In the genomic region with DNA sequence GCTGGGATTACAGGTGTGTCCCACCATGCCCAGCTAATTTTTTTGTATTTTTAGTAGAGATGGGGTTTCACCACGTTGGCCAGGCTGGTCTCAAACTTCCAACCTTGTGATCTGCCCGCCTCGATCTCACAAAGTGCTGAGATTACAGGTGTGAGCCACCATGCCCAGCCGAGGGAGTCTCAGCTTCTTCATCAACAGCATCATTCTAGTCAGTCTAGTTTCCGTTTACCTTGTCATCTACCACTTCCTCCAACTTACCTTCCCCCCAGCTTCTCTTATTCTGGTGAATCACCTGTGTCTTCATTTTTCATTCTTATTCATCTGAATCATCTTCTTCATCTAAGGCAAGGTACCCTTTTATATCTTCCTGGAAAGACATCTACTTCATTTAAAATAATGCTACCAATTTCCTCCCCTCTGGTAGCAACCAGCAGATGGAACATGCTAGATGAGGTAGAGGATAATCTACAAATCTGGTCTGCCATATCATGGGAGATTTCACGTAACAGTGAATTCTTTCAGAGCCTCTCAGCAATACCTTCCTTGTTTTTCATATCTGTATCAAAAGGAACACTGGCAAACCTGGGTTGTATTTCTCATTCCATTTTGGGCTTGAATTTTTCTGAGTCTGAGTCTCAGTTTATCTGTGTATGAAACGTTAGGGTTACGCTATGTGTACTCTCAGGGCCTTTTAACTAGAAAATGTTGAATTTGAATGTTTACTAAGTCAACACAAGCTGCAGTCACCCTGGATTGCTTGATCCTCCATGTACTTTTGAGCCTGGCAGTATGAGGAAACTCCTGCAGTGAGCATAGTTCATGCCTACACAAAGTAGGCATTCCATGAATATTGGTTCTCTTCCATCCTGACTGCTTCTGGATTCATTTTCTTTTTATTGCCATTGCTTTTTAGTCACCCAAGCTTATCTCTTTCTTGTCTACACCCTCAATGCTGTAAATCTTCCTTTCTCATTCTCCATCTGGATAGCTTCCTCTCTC, we compare ENCODE assay signal across 11 cellular contexts. TPM values are rescaled to one million over a fixed set of nuclear protein-coding genes. Genes with fewer than 3 reads are reported as not detected.
DNase-seq lines count a peak whose midpoint lies in the region; ATAC-seq, FAIRE-seq and TF ChIP-seq lines count a peak whose summit lies in the region.
"Had no signal": no experiment of that assay in that cellular context is flagged by ENCODE, and none has a peak within 500 bp of the region (broad histone marks: within the 10 kb centered on the region; RNA-seq: fewer than 3 reads in every experiment).

No MANE protein-coding gene starts in this region.

- no peak for ATAC-seq in GM18870 (IDR thresholded peaks at IDR 0.05; ENCODE audit: unreplicated experiment)

- peak overlapping the region; percentile 2 for H3K27ac Mint-ChIP-seq in MCF 10A (ENCODE audit: low read depth, unreplicated experiment)

- no peaks in the 10 kb centered on the region for H3K36me3 ChIP-seq in sigmoid colon
- H3K36me3 ChIP-seq: cardiac muscle cell had no signal

- no TSS peak for BruUV-seq in MCF 10A (replicated peaks; lab: Mats Ljungman, UMichigan)

- no peaks in the 10 kb centered on the region for H3K27me3 ChIP-seq in sigmoid colon
- H3K27me3 ChIP-seq: cardiac muscle cell had no signal

- peaks cover 13% of the 10 kb centered on the region for H3K4me1 Mint-ChIP-seq in MCF 10A (ENCODE audit: insufficient read depth, unreplicated experiment)

- TF ChIP-seq CTCF in C4-2B (conservative IDR thresholded peaks at IDR 0.05) = no peak
- no peak for TF ChIP-seq CTCF in MCF 10A (IDR thresholded peaks at IDR 0.05; ENCODE audit: unreplicated experiment)
- TF ChIP-seq CTCF in sigmoid colon (IDR thresholded peaks at IDR 0.05) = no peak

- no peak for TF ChIP-seq POLR2A in sigmoid colon (IDR thresholded peaks at IDR 0.05)

- no peak overlapping the region for H3K4me3 ChIP-seq in sigmoid colon
- H3K4me3 ChIP-seq: cardiac muscle cell had no signal

- no peaks in the 10 kb centered on the region for H3K27me3 Mint-ChIP-seq in MCF 10A (ENCODE audit: insufficient read depth, unreplicated experiment)

- no peak for FAIRE-seq in GM19239 (lab: Jason Lieb, UNC)
- FAIRE-seq: GM18507 had no signal

- TF ChIP-seq EP300 in sigmoid colon (IDR thresholded peaks at IDR 0.05) = no peak

- no peaks in the 10 kb centered on the region for H3K9me3 ChIP-seq in sigmoid colon

- H3K4me1 ChIP-seq in sigmoid colon = peaks cover 0 to 96% (median 70%) of the 10 kb centered on the region in 4 donors

- H3K36me3 Mint-ChIP-seq in MCF 10A (ENCODE audit: insufficient read depth, unreplicated experiment) = peaks cover 11% of the 10 kb centered on the region

- 47 to 66% methylated on average over 8 of the region's 8 CpGs for WGBS in sigmoid colon, 2 donors

- peak; percentile 60 to 63 for DNase-seq in activated CD4-positive, alpha-beta T cell treated with anti-CD3 and anti-CD28 coated beads for 4 hours
- DNase-seq in MCF 10A (ENCODE audit: unreplicated experiment) (no peak), sigmoid colon (no peak), NCI-H2196 (lab: John Stamatoyannopoulos, UW; ENCODE audit: unreplicated experiment) (no peak), occipital lobe (lab: John Stamatoyannopoulos, UW) (no peak), GM19239 (ENCODE audit: insufficient read length, low spot score) (no peak)
- DNase-seq: retina had no signal

- CTCF ChIA-PET in MCF 10A (lab: Yijun Ruan, JAX) = interaction anchor here (0.6 to 0.8 kb wide), 2 partner anchors 13 to 783 kb away, joined by 6 to 10 read pairs; no protein-coding TSS in a partner anchor

- intact Hi-C loops in MCF 10A (cut with micrococcal nuclease) = no loop called here
- intact Hi-C loops in sigmoid colon (cut with DNase I) = no loop called here

- H3K27ac ChIP-seq in C4-2B (peak overlapping the region; percentile 71), sigmoid colon (peak overlapping the region; percentile 69 to 99 (median 86))

- POLR2A ChIA-PET in MCF 10A (lab: Yijun Ruan, JAX) = no interaction called here

- no peak overlapping the region for H3K4me3 Mint-ChIP-seq in MCF 10A (ENCODE audit: unreplicated experiment)

- H3K9me3 Mint-ChIP-seq in MCF 10A (ENCODE audit: unreplicated experiment) = no peaks in the 10 kb centered on the region

RNA-seq across cellular contexts. Expression of a gene that starts 16.8 kb away (rescaled TPM):
- total RNA-seq in MCF 10A (2022) (107 and 117 TPM in 2 replicates), sigmoid colon (1,000 to 10,000 TPM in 3 of 4 donors, 100 to 1,000 TPM in 1; 824 to 1,773 (median 1,187) TPM), occipital lobe (11.7 TPM)
- 10 to 100 TPM in 1 of 3 donors, 1 to 10 TPM in 2; 5.3 to 36.0 (median 7.2) TPM for polyA plus RNA-seq in sigmoid colon

Comparison
In these comparisons a context has a peak if more than half of its experiments do, and no peak if none do; other contexts are left out.
1. DNase-seq: peak in activated CD4-positive, alpha-beta T cell treated with anti-CD3 and anti-CD28 coated beads for 4 hours (2 of 2); none in MCF 10A (single experiment), sigmoid colon (single experiment), NCI-H2196 (single experiment), occipital lobe (single experiment) and GM19239 (single experiment).